Comparison of ENCODE assay signal across 8 cellular contexts in genomic region chr15:72784233-72784876, GRCh38. TPM values are rescaled to one million over a fixed set of nuclear protein-coding genes. Genes with fewer than 3 reads are reported as not detected.
DNase-seq lines count a peak whose midpoint lies in the region; ATAC-seq lines count a peak whose summit lies in the region.

No MANE protein-coding gene starts in this region.

- peaks cover 23% of the 10 kb centered on the region for H3K36me3 ChIP-seq in SJSA1

- DNase-seq in activated T-cell treated with anti-CD3 and anti-CD28 coated beads for 24 hours (ENCODE audit: low read depth) (peak; percentile 43), HCEC 1CT (peak; percentile 79), MV-4-11 (lab: John Stamatoyannopoulos, UW) (peak; percentile 93), SJSA1 (ENCODE audit: low read depth in 1 of 2, low spot score in 2 of 2) (peak; percentile 70 to 89), left colon (no peak)
- DNase-seq in activated T-cell treated with anti-CD3 and anti-CD28 coated beads, Interleukin-2, amount 50 U/mL, for 1 hour = no peak
- no peak for DNase-seq in stimulated activated naive CD8-positive, alpha-beta T cell treated with anti-CD3 and anti-CD28 coated beads, Interleukin-15, Interleukin-2, amounts not matched to agents 100 U/mL and 50 U/mL, for 24 hours

- no peaks in the 10 kb centered on the region for H3K27me3 ChIP-seq in SJSA1 (replicated peaks)

- intact Hi-C loops in left colon (cut with DNase I, micrococcal nuclease) = no loop called here

- H3K27ac ChIP-seq in SJSA1 (peak overlapping the region; percentile 87), cingulate gyrus (ENCODE audit: low read depth, low read length) (peak overlapping the region; percentile 98)

- H3K9me3 ChIP-seq in SJSA1 (replicated peaks) = no peaks in the 10 kb centered on the region

- H3K4me1 ChIP-seq in SJSA1 (replicated peaks) = peaks cover 34% of the 10 kb centered on the region

- H3K4me3 ChIP-seq in SJSA1 = peak overlapping the region; percentile 97

- peak; percentile 64 for ATAC-seq in left colon
- peak; percentile 15 for ATAC-seq in stimulated activated naive CD8-positive, alpha-beta T cell treated with anti-CD3 and anti-CD28 coated beads, Interleukin-15, Interleukin-2, amounts not matched to agents 100 U/mL and 50 U/mL, for 24 hours

RNA-seq across cellular contexts. Expression of gene ADPGK, which starts 0.8 kb away (rescaled TPM):
- total RNA-seq in SJSA1 (2014; rRNA removed; shearing (Covaris generic)) = 57.7 and 83.8 TPM in 2 replicates
- total RNA-seq in left colon = 10 to 100 TPM; 30.6 to 34.0 TPM

Comparison
In these comparisons a context has a peak if more than half of its experiments do, and no peak if none do; other contexts are left out.
1. DNase-seq: peak in activated T-cell treated with anti-CD3 and anti-CD28 coated beads for 24 hours (single experiment), HCEC 1CT (single experiment), MV-4-11 (single experiment) and SJSA1 (2 of 2); none in activated T-cell treated with anti-CD3 and anti-CD28 coated beads, Interleukin-2, amount 50 U/mL, for 1 hour (single experiment), left colon (0 of 2) and stimulated activated naive CD8-positive, alpha-beta T cell treated with anti-CD3 and anti-CD28 coated beads, Interleukin-15, Interleukin-2, amounts not matched to agents 100 U/mL and 50 U/mL, for 24 hours (single experiment).